8 cellular contexts compared by ENCODE assay signal in genomic region chr4:108620101-108620932, GRCh38. TPM values are rescaled to one million over a fixed set of nuclear protein-coding genes. Genes with fewer than 3 reads are reported as not detected.
DNase-seq lines count a peak whose midpoint lies in the region; ATAC-seq, FAIRE-seq and TF ChIP-seq lines count a peak whose summit lies in the region.

Gene RPL34, plus strand, starts transcription at chr4:108620576. Its CDS starts 1,384 bp downstream, at chr4:108621960.

- TF ChIP-seq CTCF in AG04449 (IDR thresholded peaks at IDR 0.05; ENCODE audit: insufficient read depth, low read length, missing control alignments): no peak
- TF ChIP-seq CTCF in WI38 (IDR thresholded peaks at IDR 0.05; ENCODE audit: low read depth, low read length): no peak
- no peak for TF ChIP-seq CTCF in bronchial epithelial cell (IDR thresholded peaks at IDR 0.05; ENCODE audit: insufficient read depth, low read length, severe bottlenecking)

- H3K36me3 ChIP-seq in bronchial epithelial cell (ENCODE audit: control insufficient read depth, insufficient read depth, low read length) (peaks cover 22% of the 10 kb centered on the region), small intestine (ENCODE audit: control insufficient read depth in 2 of 2, insufficient read depth in 2 of 2, low read length in 2 of 2) (peaks cover 2 to 13% of the 10 kb centered on the region in 2 donors)

- H3K4me3 ChIP-seq in AG04449 (ENCODE audit: low read depth, low read length): peak within 1 kb of the TSS; percentile 98
- peak within 1 kb of the TSS; percentile 80 for H3K4me3 ChIP-seq in WI38 (ENCODE audit: low read depth, low read length)
- H3K4me3 ChIP-seq in bronchial epithelial cell (ENCODE audit: low read depth, low read length): peak within 1 kb of the TSS; percentile 63
- peak within 1 kb of the TSS; percentile 55 to 75 for H3K4me3 ChIP-seq in small intestine (ENCODE audit: low read depth in 1 of 2, low read length in 2 of 2)

- H3K27me3 ChIP-seq in bronchial epithelial cell (ENCODE audit: control insufficient read depth, insufficient read depth, low read length) (no peaks in the 10 kb centered on the region), small intestine (ENCODE audit: control insufficient read depth in 2 of 2, insufficient read depth in 2 of 2, low read length in 2 of 2) (no peaks in the 10 kb centered on the region)

- ATAC-seq in GM18907 (IDR thresholded peaks at IDR 0.05; ENCODE audit: unreplicated experiment) (peak; percentile 100), HG03159 (IDR thresholded peaks at IDR 0.05; ENCODE audit: unreplicated experiment) (peak; percentile 100)

- H3K4me1 ChIP-seq in small intestine (ENCODE audit: control insufficient read depth in 2 of 2, insufficient read depth in 1 of 2, low read depth in 1 of 2, low read length in 1 of 2): peaks cover 0 to 2% of the 10 kb centered on the region in 2 donors

- CTCF ChIA-PET in AG04449 (lab: Yijun Ruan, JAX): interaction anchor here (1.1 to 1.3 kb wide), 2 partner anchors 8 to 48 kb away, joined by 3 read pairs; no protein-coding TSS in a partner anchor

- H3K9me3 ChIP-seq in small intestine (ENCODE audit: control insufficient read depth, low read depth): no peaks in the 10 kb centered on the region

- 0% methylated on average over 32 of the region's 32 CpGs for WGBS in small intestine, 3 donors

- FAIRE-seq in bronchial epithelial cell (lab: Jason Lieb, UNC): peak; percentile 91
- peak; percentile 67 for FAIRE-seq in small intestine (lab: Jason Lieb, UNC)

- H3K27ac ChIP-seq in small intestine (ENCODE audit: low read depth in 1 of 2, low read length in 1 of 2): peak within 1 kb of the TSS; percentile 85 to 92

- DNase-seq in AG04449 (ENCODE audit: low read depth, low spot score) (peak; percentile 90), NCI-H2227 treated with DMSO at 0.1 percent for 48 hours (lab: John Stamatoyannopoulos, UW) (peak; percentile 94), bronchial epithelial cell (ENCODE audit: low read depth) (peak; percentile 97), iPS-NIHi11 (ENCODE audit: low spot score) (peak; percentile 92), small intestine (peak; percentile 99)

- POLR2A ChIA-PET in AG04449 (lab: Yijun Ruan, JAX): interaction anchor here (0.6 to 1.3 kb wide), 7 partner anchors 9 to 683 kb away, joined by 3 to 9 read pairs (median 4); partner anchors contain the start of gene OSTC

RNA-seq across cellular contexts. Expression of gene RPL34, which starts in this region (rescaled TPM):
- total RNA-seq in bronchial epithelial cell: 753 and 808 TPM in 2 replicates
- 1,000 to 10,000 TPM; 3,644 to 5,968 (median 5,930) TPM for polyA plus RNA-seq in small intestine

Comparison
In these comparisons a context has a peak if more than half of its experiments do, and no peak if none do; other contexts are left out.
1. Peak in every context shown above with its lines: DNase-seq, ATAC-seq, H3K4me3 ChIP-seq and H3K27ac ChIP-seq.